14 cellular contexts compared by ENCODE assay signal in genomic region chr1:12402844-12403243, GRCh38.
A peak's percentile ranks its signal among the peaks of the same experiment; 100 is the strongest.
DNase-seq lines count a peak whose midpoint lies in the region; ATAC-seq and TF ChIP-seq lines count a peak whose summit lies in the region.
"Had no signal": no experiment of that assay in that cellular context is flagged by ENCODE, and none has a peak within 500 bp of the region (broad histone marks: within the 10 kb centered on the region; RNA-seq: fewer than 3 reads in every experiment).

No MANE protein-coding gene starts in this region.

- peaks cover under 1 to 11% of the 10 kb centered on the region in 2 donors for H3K4me1 Mint-ChIP-seq in effector memory CD8-positive, alpha-beta T cell (ENCODE audit: low read depth in 2 of 2)
- H3K4me1 Mint-ChIP-seq in activated CD4-positive, alpha-beta memory T cell treated with anti-CD3 and anti-CD28 coated beads for 36 hours (ENCODE audit: low read depth) = peaks cover 21% of the 10 kb centered on the region

- no peak overlapping the region for H2BK120ac ChIP-seq in neuronal stem cell (ENCODE audit: low read depth, low read length)

- H2BK12ac ChIP-seq in neuronal stem cell (ENCODE audit: low read length) = no peak overlapping the region

- no peaks in the 10 kb centered on the region for H3K79me1 ChIP-seq in neuronal stem cell (ENCODE audit: low read depth, low read length)

- H3K18ac ChIP-seq in neuronal stem cell (ENCODE audit: low read length) = peak overlapping the region; percentile 16

- H3K9me3 ChIP-seq in adipocyte (ENCODE audit: control insufficient read depth, low read length) (no peaks in the 10 kb centered on the region), gastroesophageal sphincter (no peaks in the 10 kb centered on the region), neuronal stem cell (replicated peaks in 1 of 2; ENCODE audit: control insufficient read depth in 2 of 2, insufficient read depth in 1 of 2, low read depth in 1 of 2, low read length in 2 of 2) (no peaks in the 10 kb centered on the region), SK-N-SH (no peaks in the 10 kb centered on the region)

- H3K4me3 Mint-ChIP-seq in effector memory CD8-positive, alpha-beta T cell = no peak overlapping the region
- no peak overlapping the region for H3K4me3 Mint-ChIP-seq in activated CD4-positive, alpha-beta memory T cell treated with anti-CD3 and anti-CD28 coated beads for 36 hours
- H3K4me3 Mint-ChIP-seq: CD14-positive monocyte; CD8-positive, alpha-beta T cell; GM23338 had no signal

- H3K4me3 ChIP-seq in adipocyte (ENCODE audit: low read length) (no peak overlapping the region), gastroesophageal sphincter (no peak overlapping the region), neuronal stem cell (ENCODE audit: low read length in 2 of 2) (no peak overlapping the region), SK-N-SH (ENCODE audit: low read depth in 2 of 2, low read length in 1 of 2) (no peak overlapping the region)
- H3K4me3 ChIP-seq: GM23338 had no signal

- H3K4me1 ChIP-seq in adipocyte (ENCODE audit: control insufficient read depth, insufficient read depth, low read length) (peaks cover 56% of the 10 kb centered on the region), gastroesophageal sphincter (peaks cover 37 to 75% (median 39%) of the 10 kb centered on the region in 3 donors), neuronal stem cell (ENCODE audit: control insufficient read depth in 2 of 2, insufficient read depth in 1 of 2, low read depth in 1 of 2, low read length in 2 of 2) (peaks cover 14 to 28% of the 10 kb centered on the region in 2 donors), SK-N-SH (ENCODE audit: control insufficient read depth in 1 of 2, insufficient read depth in 2 of 2, low read depth in 1 of 2, low read length in 1 of 2) (peaks cover 4 to 11% of the 10 kb centered on the region in 2 experiments; a peak in 3 of 4 replicates)

- H3K36me3 ChIP-seq in adipocyte (ENCODE audit: control insufficient read depth, insufficient read depth, low read length, severe bottlenecking) (peaks cover 37% of the 10 kb centered on the region), gastroesophageal sphincter (peaks cover 0 to 41% of the 10 kb centered on the region in 2 donors), neuronal stem cell (replicated peaks in 1 of 2; ENCODE audit: control insufficient read depth in 2 of 2, insufficient read depth in 2 of 2, low read length in 2 of 2) (peaks cover 2 to 41% of the 10 kb centered on the region in 2 donors), SK-N-SH (replicated peaks in 1 of 2; ENCODE audit: control insufficient read depth in 1 of 2, insufficient read depth in 2 of 2, low read length in 1 of 2) (peaks cover 19 to 27% of the 10 kb centered on the region in 2 experiments)

- no peaks in the 10 kb centered on the region for H3K9me2 ChIP-seq in SK-N-SH

- DNase-seq in adipocyte (ENCODE audit: low read depth) = no peak
- DNase-seq in neuronal stem cell (ENCODE audit: low spot score) = no peak
- DNase-seq in effector memory CD8-positive, alpha-beta T cell = no peak
- DNase-seq in SK-N-SH = no peak
- DNase-seq in activated CD4-positive, alpha-beta memory T cell treated with anti-CD3 and anti-CD28 coated beads for 36 hours = no peak
- DNase-seq: CD8-positive, alpha-beta T cell; COR-L47; DMS153; DND-41; GDM1; H7 had no signal

- no peak overlapping the region for H3K4ac ChIP-seq in neuronal stem cell (ENCODE audit: low read length)

- POLR2A ChIA-PET in SK-N-SH (lab: Yijun Ruan, JAX) = no interaction called here
- POLR2A ChIA-PET in activated CD4-positive, alpha-beta memory T cell treated with anti-CD3 and anti-CD28 coated beads for 36 hours (lab: Charles Lee) = no interaction called here

- no peak overlapping the region for H2BK5ac ChIP-seq in neuronal stem cell (ENCODE audit: low read length)

- TF ChIP-seq EP300 in gastroesophageal sphincter (IDR thresholded peaks at IDR 0.05) (no peak), SK-N-SH (IDR thresholded peaks at IDR 0.05; ENCODE audit: borderline replicate concordance in 1 of 2, low read depth in 1 of 2, low read length in 1 of 2) (no peak)

- H3F3A ChIP-seq in SK-N-SH (replicated peaks; ENCODE audit: insufficient read depth) = no peaks in the 10 kb centered on the region

- intact Hi-C loops in activated CD4-positive, alpha-beta memory T cell treated with anti-CD3 and anti-CD28 coated beads for 36 hours (cut with micrococcal nuclease) = no loop called here

- H3K14ac ChIP-seq in neuronal stem cell (ENCODE audit: low read length) = no peak overlapping the region

- H2AFZ ChIP-seq in neuronal stem cell (ENCODE audit: low read length) = no peak overlapping the region
- H2AFZ ChIP-seq in SK-N-SH (ENCODE audit: low read depth) = no peak overlapping the region
- H2AFZ ChIP-seq: GM23338 had no signal

- peaks cover 27% of the 10 kb centered on the region for H3K36me3 Mint-ChIP-seq in effector memory CD8-positive, alpha-beta T cell (ENCODE audit: insufficient read depth)
- peaks cover 28% of the 10 kb centered on the region for H3K36me3 Mint-ChIP-seq in activated CD4-positive, alpha-beta memory T cell treated with anti-CD3 and anti-CD28 coated beads for 36 hours

- H3K4me2 ChIP-seq in neuronal stem cell (ENCODE audit: insufficient read depth, low read length, poor library complexity, severe bottlenecking) (no peak overlapping the region), SK-N-SH (no peak overlapping the region)
- H3K4me2 ChIP-seq: GM23338 had no signal

- no peaks in the 10 kb centered on the region for H3K27me3 ChIP-seq in adipocyte (replicated peaks; ENCODE audit: control insufficient read depth, insufficient read depth, low read length)
- no peaks in the 10 kb centered on the region for H3K27me3 ChIP-seq in gastroesophageal sphincter
- H3K27me3 ChIP-seq in neuronal stem cell (ENCODE audit: control insufficient read depth in 3 of 3, insufficient read depth in 3 of 3, low read depth in 1 of 3, low read length in 3 of 3) = peaks cover 0 to 2% (median 0%) of the 10 kb centered on the region in 3 experiments
- H3K27me3 ChIP-seq in SK-N-SH (ENCODE audit: insufficient read depth) = no peaks in the 10 kb centered on the region

- peak overlapping the region; percentile 70 to 81 (median 72) for H3K27ac ChIP-seq in gastroesophageal sphincter
- H3K27ac ChIP-seq in neuronal stem cell (replicated peaks; ENCODE audit: low read length) = no peak overlapping the region
- no peak overlapping the region for H3K27ac ChIP-seq in SK-N-SH (ENCODE audit: low read depth in 2 of 2, low read length in 1 of 2)

- peak overlapping the region; percentile 5 for H2AK5ac ChIP-seq in neuronal stem cell (ENCODE audit: low read depth, low read length)

- no peaks in the 10 kb centered on the region for H3K9me3 Mint-ChIP-seq in effector memory CD8-positive, alpha-beta T cell
- H3K9me3 Mint-ChIP-seq in activated CD4-positive, alpha-beta memory T cell treated with anti-CD3 and anti-CD28 coated beads for 36 hours = no peaks in the 10 kb centered on the region
- H3K9me3 Mint-ChIP-seq: CD8-positive, alpha-beta T cell; GM23338 had no signal

- H2BK15ac ChIP-seq in neuronal stem cell (ENCODE audit: low read length) = no peak overlapping the region

- no peak overlapping the region for H3K23ac ChIP-seq in neuronal stem cell (ENCODE audit: low read depth, low read length, poor library complexity)

- no peak for ATAC-seq in gastroesophageal sphincter
- ATAC-seq in effector memory CD8-positive, alpha-beta T cell (replicated peaks) = no peak
- ATAC-seq: CD8-positive, alpha-beta T cell; GM23338 had no signal

- no peak for TF ChIP-seq POLR2A in gastroesophageal sphincter (IDR thresholded peaks at IDR 0.05)

- no peaks in the 10 kb centered on the region for H3K27me3 Mint-ChIP-seq in effector memory CD8-positive, alpha-beta T cell
- no peaks in the 10 kb centered on the region for H3K27me3 Mint-ChIP-seq in activated CD4-positive, alpha-beta memory T cell treated with anti-CD3 and anti-CD28 coated beads for 36 hours

- H4K20me1 ChIP-seq in SK-N-SH (ENCODE audit: insufficient read depth) = no peaks in the 10 kb centered on the region

- H3K9ac ChIP-seq in adipocyte (ENCODE audit: low read length) (peak overlapping the region; percentile 79), neuronal stem cell (ENCODE audit: low read depth, low read length, poor library complexity) (no peak overlapping the region), SK-N-SH (no peak overlapping the region)

- TF ChIP-seq CTCF in gastroesophageal sphincter (IDR thresholded peaks at IDR 0.05) (no peak), SK-N-SH (IDR thresholded peaks at IDR 0.05) (no peak)

- CTCF ChIA-PET in SK-N-SH (lab: Yijun Ruan, JAX) = no interaction called here
- CTCF ChIA-PET in activated CD4-positive, alpha-beta memory T cell treated with anti-CD3 and anti-CD28 coated beads for 36 hours (lab: Charles Lee) = interaction anchor here (0.7 kb wide), 2 partner anchors 113 to 192 kb away, joined by 3 read pairs; no protein-coding TSS in a partner anchor

- H4K8ac ChIP-seq in neuronal stem cell (ENCODE audit: low read depth, low read length) = no peak overlapping the region

- no peak overlapping the region for H3K27ac Mint-ChIP-seq in effector memory CD8-positive, alpha-beta T cell
- no peak overlapping the region for H3K27ac Mint-ChIP-seq in activated CD4-positive, alpha-beta memory T cell treated with anti-CD3 and anti-CD28 coated beads for 36 hours
- H3K27ac Mint-ChIP-seq: CD14-positive monocyte; CD8-positive, alpha-beta T cell; GM23338 had no signal

- H3K79me2 ChIP-seq in SK-N-SH (ENCODE audit: insufficient read depth) = no peaks in the 10 kb centered on the region

- 44% methylated on average over 1 of the region's 1 CpG; no CpG with 5 or more reads in 1 of the 2 donors for WGBS in gastroesophageal sphincter (ENCODE audit: low coverage in 1 of 2), 2 donors
- no CpG with 5 or more reads among the region's 1 CpG for WGBS in neuronal stem cell (ENCODE audit: extremely low coverage in 2 of 2, insufficient read length in 2 of 2, insufficient replicate concordance in 1 of 2), 2 donors
- 92% methylated on average over 1 of the region's 1 CpG for WGBS in SK-N-SH (ENCODE audit: low lambda C conversion rate)

- no peak overlapping the region for H4K91ac ChIP-seq in neuronal stem cell (ENCODE audit: low read depth, low read length, poor library complexity)

- TF ChIP-seq RAD21 in SK-N-SH (IDR thresholded peaks at IDR 0.05; ENCODE audit: low read length) = no peak

TF ChIP-seq in SK-N-SH, 30 proteins besides CTCF, POLR2A, EP300 and RAD21 (continues in another document):
- TF ChIP-seq SIN3A (IDR thresholded peaks at IDR 0.05; ENCODE audit: borderline replicate concordance, low read depth, low read length) (no peak), SMC3 (IDR thresholded peaks at IDR 0.05; ENCODE audit: low read depth, low read length) (no peak), FOXM1 (IDR thresholded peaks at IDR 0.05; ENCODE audit: low read depth) (no peak), TCF12 (IDR thresholded peaks at IDR 0.05) (no peak), FOSL2 (IDR thresholded peaks at IDR 0.05; ENCODE audit: borderline replicate concordance, low read depth) (no peak), MXI1 (IDR thresholded peaks at IDR 0.05; ENCODE audit: low read depth, low read length) (no peak)

Comparison
In these comparisons a context has a peak if more than half of its experiments do, and no peak if none do; other contexts are left out.
1. H3K27ac ChIP-seq: peak in gastroesophageal sphincter (4 of 4); none in neuronal stem cell (single experiment) and SK-N-SH (0 of 2).